8 cellular contexts compared by ENCODE assay signal in genomic region chr20:63895202-63895885, GRCh38. TPM values are rescaled to one million over a fixed set of nuclear protein-coding genes. Genes with fewer than 3 reads are reported as not detected.
DNase-seq lines count a peak whose midpoint lies in the region; ATAC-seq and TF ChIP-seq lines count a peak whose summit lies in the region.

No MANE protein-coding gene starts in this region.

- no peak overlapping the region for H4K8ac ChIP-seq in H9 (replicated peaks; ENCODE audit: insufficient read length, low read depth, low read length)

- H3K4me2 ChIP-seq in H9 (ENCODE audit: insufficient read depth, insufficient read length, low read length), result peak overlapping the region; percentile 66

- peaks cover 6% of the 10 kb centered on the region for H3K23me2 ChIP-seq in H9 (ENCODE audit: insufficient read length, low read depth, low read length, poor library complexity, severe bottlenecking)

- H3K27me3 ChIP-seq in H9 (ENCODE audit: insufficient read depth, low read length), result no peaks in the 10 kb centered on the region
- H3K27me3 ChIP-seq in iPS DF 6.9 (ENCODE audit: control insufficient read depth, insufficient read depth, low read length), result no peaks in the 10 kb centered on the region

- no peaks in the 10 kb centered on the region for H3K79me1 ChIP-seq in H9 (ENCODE audit: insufficient read depth, low read depth, low read length, poor library complexity, severe bottlenecking)

- H3K4me3 ChIP-seq in iPS DF 6.9 (ENCODE audit: low read length), result peak overlapping the region; percentile 56; the same call in 1 of the 2 replicates

- H4K91ac ChIP-seq in H9 (ENCODE audit: insufficient read length, low read depth, low read length), result no peak overlapping the region

- no peak overlapping the region for H2BK5ac ChIP-seq in H9 (ENCODE audit: insufficient read length, low read length)

- H3K4me1 Mint-ChIP-seq in Calu3 (ENCODE audit: low read depth, unreplicated experiment), result peaks cover 35% of the 10 kb centered on the region
- peaks cover 16 to 17% of the 10 kb centered on the region in 2 experiments for H3K4me1 Mint-ChIP-seq in H9
- H3K4me1 Mint-ChIP-seq in stimulated activated naive CD8-positive, alpha-beta T cell treated with anti-CD3 and anti-CD28 coated beads, Interleukin-15, amount 100 ng/mL, for 72 hours, result peaks cover 46% of the 10 kb centered on the region

- H2AK5ac ChIP-seq in H9 (ENCODE audit: insufficient read length, low read length), result no peak overlapping the region

- no peak for ATAC-seq in stimulated activated naive CD8-positive, alpha-beta T cell treated with anti-CD3 and anti-CD28 coated beads, Interleukin-15, amount 100 ng/mL, for 72 hours

- no peak overlapping the region for H2AFZ ChIP-seq in H9 (ENCODE audit: low read length)

- no peaks in the 10 kb centered on the region for H3K9me3 ChIP-seq in H9 (ENCODE audit: control insufficient read depth, low read depth, low read length)
- no peaks in the 10 kb centered on the region for H3K9me3 ChIP-seq in iPS DF 6.9 (ENCODE audit: control insufficient read depth, insufficient read depth, low read length)

- H3K9ac ChIP-seq in H9 (ENCODE audit: extremely low read depth, insufficient read length, low read length), result peak overlapping the region; percentile 46

- peaks cover 74% of the 10 kb centered on the region for H3K36me3 Mint-ChIP-seq in Calu3 (ENCODE audit: insufficient read depth, unreplicated experiment)
- H3K36me3 Mint-ChIP-seq in H9 (ENCODE audit: insufficient read depth in 1 of 3, low read depth in 3 of 3), result peaks cover 0 to 18% (median 10%) of the 10 kb centered on the region in 3 experiments; a peak in 4 of 7 replicates

- H3K27me3 Mint-ChIP-seq in Calu3 (ENCODE audit: unreplicated experiment) (no peaks in the 10 kb centered on the region), H9 (ENCODE audit: low read depth) (no peaks in the 10 kb centered on the region)
- no peaks in the 10 kb centered on the region for H3K27me3 Mint-ChIP-seq in stimulated activated naive CD8-positive, alpha-beta T cell treated with anti-CD3 and anti-CD28 coated beads, Interleukin-15, amount 100 ng/mL, for 72 hours

- H3K36me3 ChIP-seq in iPS DF 6.9 (ENCODE audit: control insufficient read depth, insufficient read depth, low read length), result no peaks in the 10 kb centered on the region; the same call in 1 of the 2 replicates

- intact Hi-C loops in Calu3 (cut with micrococcal nuclease; ENCODE audit: unreplicated experiment), result loop anchor here (10.0 kb wide), 1 partner anchor 159 kb away; no protein-coding TSS in a partner anchor

- no peak overlapping the region for H3K4ac ChIP-seq in H9 (ENCODE audit: low read depth, low read length)

- peak overlapping the region; percentile 72 for H3K4me3 Mint-ChIP-seq in Calu3 (ENCODE audit: low read depth, unreplicated experiment)
- H3K4me3 Mint-ChIP-seq in H9, result peak overlapping the region; percentile 75 to 89
- peak overlapping the region; percentile 87 to 92 for H3K4me3 Mint-ChIP-seq in stimulated activated naive CD8-positive, alpha-beta T cell treated with anti-CD3 and anti-CD28 coated beads, Interleukin-15, amount 100 ng/mL, for 72 hours

- no peak for DNase-seq in Calu3
- DNase-seq in H9, result no peak
- no peak for DNase-seq in iPS DF 6.9 (ENCODE audit: low read depth, low spot score)
- DNase-seq in stimulated activated naive CD8-positive, alpha-beta T cell treated with anti-CD3 and anti-CD28 coated beads, Interleukin-15, amount 100 ng/mL, for 72 hours, result no peak
- DNase-seq in stimulated activated CD4-positive, alpha-beta T cell treated with anti-CD3 and anti-CD28 coated beads, Interleukin-1b, Interleukin-23, amount 100 ng/mL, for 48 hours, result no peak
- no peak for DNase-seq in NCI-H187 (lab: John Stamatoyannopoulos, UW)
- DNase-seq in hepatic stellate cell (ENCODE audit: low spot score), result no peak

- TF ChIP-seq CTCF in Calu3 (IDR thresholded peaks at IDR 0.05; ENCODE audit: unreplicated experiment) (no peak), H9 (conservative IDR thresholded peaks at IDR 0.05) (no peak), VCaP (conservative IDR thresholded peaks at IDR 0.05) (no peak)

- H3K27ac Mint-ChIP-seq in Calu3 (ENCODE audit: unreplicated experiment) (peak overlapping the region; percentile 63), H9 (peak overlapping the region in 1 of 3 experiments; percentile 66; a peak in 1 of 7 replicates)
- peak overlapping the region; percentile 92 to 95 for H3K27ac Mint-ChIP-seq in stimulated activated naive CD8-positive, alpha-beta T cell treated with anti-CD3 and anti-CD28 coated beads, Interleukin-15, amount 100 ng/mL, for 72 hours

- H3K27ac ChIP-seq in H9 (ENCODE audit: insufficient read length, low read depth, low read length) (no peak overlapping the region), VCaP (peak overlapping the region; percentile 98), iPS DF 6.9 (ENCODE audit: low read length) (no peak overlapping the region)

- H3K9me3 Mint-ChIP-seq in Calu3 (ENCODE audit: low read depth, unreplicated experiment), result no peaks in the 10 kb centered on the region
- no peaks in the 10 kb centered on the region for H3K9me3 Mint-ChIP-seq in H9
- H3K9me3 Mint-ChIP-seq in stimulated activated naive CD8-positive, alpha-beta T cell treated with anti-CD3 and anti-CD28 coated beads, Interleukin-15, amount 100 ng/mL, for 72 hours, result no peaks in the 10 kb centered on the region

- WGBS in H9 (ENCODE audit: extremely low coverage, insufficient read length, low lambda C conversion rate), result no CpG with 5 or more reads among the region's 85 CpGs
- no CpG with 5 or more reads among the region's 85 CpGs for WGBS in iPS DF 6.9 (ENCODE audit: insufficient coverage, insufficient read length)

- 0 out of 2 replicates have a peak, but pooled peaks cover 2% of the 10 kb centered on the region for H3K4me1 ChIP-seq in H9 (ENCODE audit: insufficient read depth, low read length)
- H3K4me1 ChIP-seq in iPS DF 6.9 (ENCODE audit: control insufficient read depth, insufficient read depth, low read length), result peaks cover 1% of the 10 kb centered on the region

- no peak overlapping the region for H2BK15ac ChIP-seq in H9 (ENCODE audit: low read depth, low read length)

- H3K56ac ChIP-seq in H9 (ENCODE audit: insufficient read length, low read depth, low read length), result no peak overlapping the region

- H2BK12ac ChIP-seq in H9 (ENCODE audit: insufficient read length, low read depth, low read length), result no peak overlapping the region

- H3K23ac ChIP-seq in H9 (ENCODE audit: insufficient read length, low read depth, low read length), result no peak overlapping the region

- CTCF ChIA-PET in Calu3 (lab: Charles Lee), result interaction anchor here (0.6 to 1.8 kb wide), 6 partner anchors 13 to 357 kb away, joined by 3 to 7 read pairs (median 3); partner anchors contain the start of genes ARFRP1 and ZGPAT

- no peak overlapping the region for H2BK120ac ChIP-seq in H9 (ENCODE audit: low read depth, low read length, poor library complexity, severe bottlenecking)

- H2BK20ac ChIP-seq in H9 (ENCODE audit: low read depth, low read length, poor library complexity, severe bottlenecking), result no peak overlapping the region

- no peak overlapping the region for H3T11ph ChIP-seq in H9 (ENCODE audit: low read length)

- no peak overlapping the region for H4K5ac ChIP-seq in H9 (ENCODE audit: insufficient read length, low read depth, low read length)

- H3K79me2 ChIP-seq in H9 (ENCODE audit: insufficient read depth, low read length), result peaks cover 11% of the 10 kb centered on the region; the same call in 1 of the 2 replicates

- H3K14ac ChIP-seq in H9 (ENCODE audit: insufficient read depth, low read length), result no peak overlapping the region

- BruUV-seq in Calu3 (replicated peaks; lab: Mats Ljungman, UMichigan), result no TSS peak

- no peak overlapping the region for H3K18ac ChIP-seq in H9 (ENCODE audit: insufficient read length, low read depth, low read length)

- H4K20me1 ChIP-seq in H9 (ENCODE audit: control insufficient read depth, insufficient read depth, insufficient read length), result no peaks in the 10 kb centered on the region

RNA-seq across cellular contexts. Expression of gene DNAJC5, which starts 0.4 kb away (rescaled TPM):
- total RNA-seq in Calu3 (2022) (79.9 and 85.9 TPM in 2 replicates), H9 (2021) (42.9 and 43.0 TPM in 2 replicates)

RNA-seq across cellular contexts. Expression of gene TPD52L2, which starts 30.3 kb away (rescaled TPM):
- total RNA-seq in Calu3 (2022) (192 and 197 TPM in 2 replicates), H9 (2021) (94.1 and 98.4 TPM in 2 replicates)

RNA-seq across cellular contexts. Expression of gene ABHD16B, which starts 34.0 kb away (rescaled TPM):
- total RNA-seq in Calu3 (2022) (0.24 TPM in 1 of 2 replicates, not detected in the other), H9 (2021) (not detected in 2 replicates)
